ENCODE assay signal across 10 cellular contexts in genomic region chr1:112359961-112360767, GRCh38. TPM values are rescaled to one million over a fixed set of nuclear protein-coding genes. Genes with fewer than 3 reads are reported as not detected.
A peak's percentile ranks its signal among the peaks of the same experiment; 100 is the strongest.
DNase-seq lines count a peak whose midpoint lies in the region; ATAC-seq and TF ChIP-seq lines count a peak whose summit lies in the region.
"Had no signal": no experiment of that assay in that cellular context is flagged by ENCODE, and none has a peak within 500 bp of the region (broad histone marks: within the 10 kb centered on the region; RNA-seq: fewer than 3 reads in every experiment).

No MANE protein-coding gene starts in this region.

- H3K27ac Mint-ChIP-seq in stimulated activated effector memory CD8-positive, alpha-beta T cell treated with anti-CD3 and anti-CD28 coated beads, Interleukin-12 subunit alpha, Interleukin-12 subunit beta, amount 100 ng/mL, for 72 hours, result no peak overlapping the region
- no peak overlapping the region for H3K27ac Mint-ChIP-seq in activated CD8-positive, alpha-beta T cell treated with anti-CD3 and anti-CD28 coated beads for 36 hours

- no peaks in the 10 kb centered on the region for H3K9me2 ChIP-seq in GM23248 (ENCODE audit: insufficient read depth)

- no peaks in the 10 kb centered on the region for H3K36me3 ChIP-seq in GM23248 (ENCODE audit: low read depth)
- H3K36me3 ChIP-seq in colonic mucosa, result no peaks in the 10 kb centered on the region

- H3F3A ChIP-seq in GM23248 (ENCODE audit: insufficient read depth), result peaks cover 17% of the 10 kb centered on the region; the same call in 1 of the 2 replicates

- no peaks in the 10 kb centered on the region for H4K20me1 ChIP-seq in GM23248 (ENCODE audit: insufficient read depth)

- H3K79me2 ChIP-seq in GM23248 (ENCODE audit: insufficient read depth), result no peaks in the 10 kb centered on the region

- H3K27me3 Mint-ChIP-seq in activated CD8-positive, alpha-beta T cell treated with anti-CD3 and anti-CD28 coated beads for 36 hours, result peaks cover 23% of the 10 kb centered on the region

- no peak for TF ChIP-seq CTCF in colonic mucosa (IDR thresholded peaks at IDR 0.05)
- no peak for TF ChIP-seq CTCF in activated CD8-positive, alpha-beta T cell treated with anti-CD3 and anti-CD28 coated beads for 36 hours (IDR thresholded peaks at IDR 0.05)

- no peaks in the 10 kb centered on the region for H3K9me3 Mint-ChIP-seq in stimulated activated effector memory CD8-positive, alpha-beta T cell treated with anti-CD3 and anti-CD28 coated beads, Interleukin-12 subunit alpha, Interleukin-12 subunit beta, amount 100 ng/mL, for 72 hours
- no peaks in the 10 kb centered on the region for H3K9me3 Mint-ChIP-seq in activated CD8-positive, alpha-beta T cell treated with anti-CD3 and anti-CD28 coated beads for 36 hours

- ATAC-seq in stimulated activated effector memory CD8-positive, alpha-beta T cell treated with anti-CD3 and anti-CD28 coated beads, Interleukin-12 subunit alpha, Interleukin-12 subunit beta, amount 100 ng/mL, for 72 hours, result no peak
- no peak for ATAC-seq in activated CD8-positive, alpha-beta T cell treated with anti-CD3 and anti-CD28 coated beads for 36 hours

- H3K27ac ChIP-seq in GM23248 (peak overlapping the region; percentile 78), colonic mucosa (peak overlapping the region; percentile 87), skin epidermis (peak overlapping the region; percentile 13 to 91 (median 72))
- H3K27ac ChIP-seq: KMS-11 had no signal

- no peak overlapping the region for H3K4me3 Mint-ChIP-seq in stimulated activated effector memory CD8-positive, alpha-beta T cell treated with anti-CD3 and anti-CD28 coated beads, Interleukin-12 subunit alpha, Interleukin-12 subunit beta, amount 100 ng/mL, for 72 hours
- H3K4me3 Mint-ChIP-seq in activated CD8-positive, alpha-beta T cell treated with anti-CD3 and anti-CD28 coated beads for 36 hours, result no peak overlapping the region

- H3K9ac ChIP-seq in GM23248, result peak overlapping the region; percentile 49
- H3K9ac ChIP-seq in colonic mucosa (ENCODE audit: low read depth in 2 of 2, low read length in 2 of 2), result peak overlapping the region in 1 of 2 donors; percentile 2
- H3K9ac ChIP-seq: KMS-11 had no signal

- H3K4me1 ChIP-seq in GM23248 (ENCODE audit: insufficient read depth) (peaks cover 22% of the 10 kb centered on the region), colonic mucosa (peaks cover 13% of the 10 kb centered on the region)

- peak overlapping the region; percentile 74 for H3K4me2 ChIP-seq in GM23248 (ENCODE audit: unreplicated experiment)
- H3K4me2 ChIP-seq: KMS-11 had no signal

- CTCF ChIA-PET in activated CD8-positive, alpha-beta T cell treated with anti-CD3 and anti-CD28 coated beads for 36 hours (lab: Charles Lee), result interaction anchor here (0.6 to 7.9 kb wide), 4 partner anchors 9 to 69 kb away, joined by 3 to 81 read pairs (median 6); no protein-coding TSS in a partner anchor

- no peaks in the 10 kb centered on the region for H3K4me1 Mint-ChIP-seq in stimulated activated effector memory CD8-positive, alpha-beta T cell treated with anti-CD3 and anti-CD28 coated beads, Interleukin-12 subunit alpha, Interleukin-12 subunit beta, amount 100 ng/mL, for 72 hours
- no peaks in the 10 kb centered on the region for H3K4me1 Mint-ChIP-seq in activated CD8-positive, alpha-beta T cell treated with anti-CD3 and anti-CD28 coated beads for 36 hours (ENCODE audit: low read depth)

- peak overlapping the region; percentile 87 for H2AFZ ChIP-seq in GM23248

- WGBS in GM23248 (ENCODE audit: low coverage in 1 of 2, low lambda C conversion rate in 2 of 2, missing lambda C conversion rate in 2 of 2), 2 experiments, result 23 to 26% methylated on average over 11 of the region's 11 CpGs

- peak; percentile 81 for DNase-seq in GM23248
- DNase-seq in colonic mucosa, result peak; percentile 71
- peak; percentile 58 for DNase-seq in kidney tubule cell (ENCODE audit: low spot score)
- no peak for DNase-seq in stimulated activated effector memory CD8-positive, alpha-beta T cell treated with anti-CD3 and anti-CD28 coated beads, Interleukin-12 subunit alpha, Interleukin-12 subunit beta, amount 100 ng/mL, for 72 hours (ENCODE audit: low spot score in 2 of 2)
- no peak for DNase-seq in activated CD8-positive, alpha-beta T cell treated with anti-CD3 and anti-CD28 coated beads for 36 hours
- no peak for DNase-seq in activated naive CD4-positive, alpha-beta T cell treated with Interleukin-2 at 50 U/mL for 16 hours
- no peak for DNase-seq in activated effector memory CD4-positive, alpha-beta T cell treated with anti-CD3 and anti-CD28 coated beads, Interleukin-2, amount 50 U/mL, for 16 hours
- DNase-seq: T1000 had no signal

- intact Hi-C loops in colonic mucosa (cut with DNase I), result no loop called here
- intact Hi-C loops in activated CD8-positive, alpha-beta T cell treated with anti-CD3 and anti-CD28 coated beads for 36 hours (cut with micrococcal nuclease), result no loop called here

- POLR2A ChIA-PET in activated CD8-positive, alpha-beta T cell treated with anti-CD3 and anti-CD28 coated beads for 36 hours (lab: Charles Lee), result no interaction called here

- H3K9me3 ChIP-seq in GM23248 (ENCODE audit: low read depth), result no peaks in the 10 kb centered on the region
- no peaks in the 10 kb centered on the region for H3K9me3 ChIP-seq in colonic mucosa

- H3K4me3 ChIP-seq in GM23248 (peak overlapping the region; percentile 57), colonic mucosa (no peak overlapping the region), skin epidermis (peak overlapping the region in 1 of 7 experiments; percentile 24)

- in situ Hi-C loops in GM23248 (cut with MboI), result loop anchor here (25.0 kb wide), 1 partner anchor 873 kb away; no protein-coding TSS in a partner anchor

- no peaks in the 10 kb centered on the region for H3K27me3 ChIP-seq in GM23248 (replicated peaks; ENCODE audit: insufficient read depth)
- no peaks in the 10 kb centered on the region for H3K27me3 ChIP-seq in colonic mucosa

- H3K36me3 Mint-ChIP-seq in stimulated activated effector memory CD8-positive, alpha-beta T cell treated with anti-CD3 and anti-CD28 coated beads, Interleukin-12 subunit alpha, Interleukin-12 subunit beta, amount 100 ng/mL, for 72 hours, result no peaks in the 10 kb centered on the region
- H3K36me3 Mint-ChIP-seq in activated CD8-positive, alpha-beta T cell treated with anti-CD3 and anti-CD28 coated beads for 36 hours (ENCODE audit: low read depth), result no peaks in the 10 kb centered on the region

RNA-seq across cellular contexts. Expression of gene CTTNBP2NL, which starts 35.9 kb away (rescaled TPM):
- total RNA-seq in GM23248 (2014; rRNA removed; shearing (Covaris generic)), result 19.2 and 24.3 TPM in 2 replicates
- polyA plus RNA-seq in GM23248 (2016; fragmentation: Nextera tagmentation; extraction: Ambion mirVana), result 32.9 and 38.4 TPM in 2 replicates
- 10 to 100 TPM; 47.1 to 93.3 TPM for total RNA-seq in colonic mucosa
- total RNA-seq in activated CD8-positive, alpha-beta T cell treated with anti-CD3 and anti-CD28 coated beads for 36 hours, result 1 to 10 TPM; 1.1 to 1.7 TPM

Comparison
In these comparisons a context has a peak if more than half of its experiments do, and no peak if none do; other contexts are left out.
1. DNase-seq: peak in GM23248 (single experiment), colonic mucosa (single experiment) and kidney tubule cell (single experiment); none in stimulated activated effector memory CD8-positive, alpha-beta T cell treated with anti-CD3 and anti-CD28 coated beads, Interleukin-12 subunit alpha, Interleukin-12 subunit beta, amount 100 ng/mL, for 72 hours (0 of 2), activated CD8-positive, alpha-beta T cell treated with anti-CD3 and anti-CD28 coated beads for 36 hours (single experiment), activated naive CD4-positive, alpha-beta T cell treated with Interleukin-2 at 50 U/mL for 16 hours (single experiment) and activated effector memory CD4-positive, alpha-beta T cell treated with anti-CD3 and anti-CD28 coated beads, Interleukin-2, amount 50 U/mL, for 16 hours (single experiment).
2. Peak in every context shown above with its lines, with median percentiles within 50 percentile points of each other: H3K27ac ChIP-seq.